In the genomic region with DNA sequence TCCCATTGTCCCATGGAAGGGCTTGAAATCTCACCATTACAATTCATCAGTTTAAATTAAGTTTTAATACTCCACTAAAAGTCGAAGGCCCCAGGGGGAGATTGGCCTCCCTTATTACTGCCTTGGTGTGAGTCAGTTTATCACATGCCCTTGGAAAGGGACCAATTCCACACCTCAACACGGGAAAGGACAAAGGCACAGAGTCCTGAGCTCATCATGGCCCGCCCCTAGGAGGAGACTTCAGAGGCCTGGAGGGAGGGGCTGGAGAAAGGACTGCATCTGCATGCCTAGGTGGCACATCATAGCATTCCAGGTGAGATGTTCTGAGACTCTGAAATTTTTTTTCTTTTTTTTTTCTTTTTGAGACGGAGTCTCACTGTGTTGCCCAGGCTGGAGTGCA, we compare ENCODE assay signal across 11 cellular contexts. TPM values are rescaled to one million over a fixed set of nuclear protein-coding genes. Genes with fewer than 3 reads are reported as not detected.
A peak's percentile ranks its signal among the peaks of the same experiment; 100 is the strongest.
DNase-seq lines count a peak whose midpoint lies in the region; ATAC-seq, FAIRE-seq and TF ChIP-seq lines count a peak whose summit lies in the region.
"Had no signal": no experiment of that assay in that cellular context is flagged by ENCODE, and none has a peak within 500 bp of the region (broad histone marks: within the 10 kb centered on the region; RNA-seq: fewer than 3 reads in every experiment).

No MANE protein-coding gene starts in this region.

- H3K4me2 ChIP-seq in MM.1S (ENCODE audit: low read depth, low read length) (no peak overlapping the region), H1 (ENCODE audit: insufficient read depth in 1 of 2, low read depth in 2 of 2, low read length in 2 of 2) (no peak overlapping the region)

- no peak for FAIRE-seq in H1 (lab: Jason Lieb, UNC)
- FAIRE-seq: endometrium had no signal

- no peak overlapping the region for H4K8ac ChIP-seq in H1 (ENCODE audit: extremely low read depth, insufficient read depth, low read length)

- no peak overlapping the region for H2BK20ac ChIP-seq in H1 (ENCODE audit: low read length)

- no peak overlapping the region for H3K4ac ChIP-seq in H1 (replicated peaks; ENCODE audit: insufficient read length, low read depth, low read length)

- H3K9me3 ChIP-seq in MM.1S (replicated peaks; ENCODE audit: insufficient read depth, low read length) (no peaks in the 10 kb centered on the region), H1 (ENCODE audit: insufficient read depth in 2 of 2, low read depth in 1 of 2, low read length in 1 of 2) (no peaks in the 10 kb centered on the region)

- H3K9ac ChIP-seq in MM.1S (ENCODE audit: low read length) (no peak overlapping the region), H1 (replicated peaks in 1 of 4; ENCODE audit: extremely low read depth in 1 of 4, low read depth in 3 of 4, low read length in 3 of 4) (no peak overlapping the region)

- POLR2A ChIA-PET in H1 (lab: Charles Lee; ENCODE audit: partially characterized antibody) = interaction anchor here (1.5 to 2.4 kb wide), 2 partner anchors 8 to 11 kb away, joined by 5 to 6 read pairs; no protein-coding TSS in a partner anchor

- TF ChIP-seq RAD21 in H1 (IDR thresholded peaks at IDR 0.05 in 1 of 2, conservative IDR thresholded peaks at IDR 0.05 in 1 of 2; ENCODE audit: low read depth in 2 of 2, low read length in 2 of 2) = no peak

- no peak overlapping the region for H3K14ac ChIP-seq in H1 (ENCODE audit: insufficient read length)

- TF ChIP-seq CTCF in MM.1S (IDR thresholded peaks at IDR 0.05; ENCODE audit: low read length) (no peak), H1 (IDR thresholded peaks at IDR 0.05; ENCODE audit: control extremely low read depth in 1 of 3, insufficient read depth in 1 of 3, low read depth in 1 of 3, low read length in 3 of 3) (no peak)

- no peak for ATAC-seq in left lobe of liver
- no peak for ATAC-seq in GM18502 (IDR thresholded peaks at IDR 0.05; ENCODE audit: poor library complexity, unreplicated experiment)

- H4K20me1 ChIP-seq in MM.1S (ENCODE audit: insufficient read depth, low read length) (no peaks in the 10 kb centered on the region), H1 (replicated peaks in 1 of 2; ENCODE audit: control insufficient read depth in 1 of 2, insufficient read depth in 2 of 2, low read length in 2 of 2) (no peaks in the 10 kb centered on the region)

- H2BK5ac ChIP-seq in H1 (ENCODE audit: low read depth, low read length) = no peak overlapping the region

- H4K5ac ChIP-seq in H1 (ENCODE audit: insufficient read length, low read depth, low read length) = no peak overlapping the region

- no peak overlapping the region for H4K91ac ChIP-seq in H1 (replicated peaks; ENCODE audit: insufficient read length, low read length)

- peaks cover under 1% of the 10 kb centered on the region; the same call in 1 of the 2 replicates for H3F3A ChIP-seq in MM.1S (ENCODE audit: insufficient read depth, low read length)

- H3K79me2 ChIP-seq in MM.1S (ENCODE audit: low read length) = peaks cover 18% of the 10 kb centered on the region
- peaks cover 0 to 14% of the 10 kb centered on the region in 2 experiments; a peak in 2 of 4 replicates for H3K79me2 ChIP-seq in H1 (ENCODE audit: control insufficient read depth in 1 of 2, insufficient read depth in 2 of 2, low read length in 2 of 2)

- no peak overlapping the region for H3K56ac ChIP-seq in H1 (replicated peaks; ENCODE audit: insufficient read length, low read depth, low read length)

- H2BK15ac ChIP-seq in H1 (ENCODE audit: low read length) = no peak overlapping the region; the same call in 1 of the 2 replicates

- no peak overlapping the region for H2AFZ ChIP-seq in MM.1S (ENCODE audit: low read length)
- H2AFZ ChIP-seq in H1 (ENCODE audit: low read length) = no peak overlapping the region

- H3K23me2 ChIP-seq in H1 (ENCODE audit: low read depth, low read length) = peaks cover 6% of the 10 kb centered on the region; the same call in 1 of the 2 replicates

- WGBS in H1 (ENCODE audit: extremely low coverage in 1 of 2, insufficient coverage in 1 of 2, insufficient read length in 1 of 2, insufficient replicate concordance in 2 of 2, low coverage in 1 of 2, low lambda C conversion rate in 2 of 2, missing lambda C conversion rate in 1 of 2), 2 experiments = 73% methylated on average over 4 of the region's 4 CpGs; no CpG with 5 or more reads in 1 of the 2 experiments

- no peak for TF ChIP-seq EP300 in H1 (IDR thresholded peaks at IDR 0.05; ENCODE audit: borderline replicate concordance in 1 of 2, low read depth in 2 of 2, low read length in 2 of 2)

- DNase-seq in NCI-H146 (lab: John Stamatoyannopoulos, UW) (peak; percentile 37), NCI-H146 treated with DMSO at 0.1 percent for 48 hours (lab: John Stamatoyannopoulos, UW; ENCODE audit: unreplicated experiment) (no peak), MM.1S (peak; percentile 10), H1 (ENCODE audit: low read depth in 1 of 2, low spot score in 2 of 2) (peak in 1 of 2 experiments; percentile 27), renal cortical epithelial cell (ENCODE audit: low read depth) (peak; percentile 93), left lobe of liver (ENCODE audit: low spot score) (no peak)
- no peak for DNase-seq in activated CD4-positive, CD25-positive, alpha-beta regulatory T cell treated with anti-CD3 and anti-CD28 coated beads, Interleukin-2, amount 50 U/mL, for 72 hours
- DNase-seq: activated naive CD4-positive, alpha-beta T cell treated with anti-CD3 and anti-CD28 coated beads for 36 hours; NCI-H524 had no signal

- no peaks in the 10 kb centered on the region; the same call in 1 of the 2 replicates for H3K79me1 ChIP-seq in H1 (ENCODE audit: low read depth, low read length)

- H3K23ac ChIP-seq in H1 (ENCODE audit: insufficient read length) = no peak overlapping the region

- H3K27ac ChIP-seq in MM.1S (ENCODE audit: low read length) (no peak overlapping the region), H1 (ENCODE audit: low read depth, low read length) (no peak overlapping the region)

- TF ChIP-seq POLR2A in H1 (IDR thresholded peaks at IDR 0.05; ENCODE audit: control extremely low read depth in 1 of 2, low read depth in 2 of 2, low read length in 2 of 2) = no peak

- H3K36me3 ChIP-seq in MM.1S (replicated peaks; ENCODE audit: insufficient read depth, low read length) (no peaks in the 10 kb centered on the region), H1 (ENCODE audit: control insufficient read depth in 2 of 4, insufficient read depth in 4 of 4, low read length in 3 of 4) (no peaks in the 10 kb centered on the region)

- H2BK12ac ChIP-seq in H1 (ENCODE audit: low read depth, low read length) = 0 out of 2 replicates have a peak overlapping the region, but pooled peaks have one; percentile 22

- no peak overlapping the region for H2BK120ac ChIP-seq in H1 (replicated peaks; ENCODE audit: low read depth, low read length)

- H3K9me2 ChIP-seq in MM.1S (replicated peaks; ENCODE audit: insufficient read depth, low read length) = no peaks in the 10 kb centered on the region

- CTCF ChIA-PET in H1 (lab: Charles Lee; ENCODE audit: partially characterized antibody) = interaction anchor here (0.6 to 3.0 kb wide), 8 partner anchors 11 to 446 kb away, joined by 3 to 12 read pairs (median 3); no protein-coding TSS in a partner anchor

- H3K27me3 ChIP-seq in MM.1S (replicated peaks; ENCODE audit: insufficient read depth, low read length) (no peaks in the 10 kb centered on the region), H1 (replicated peaks in 1 of 4; ENCODE audit: control insufficient read depth in 3 of 4, extremely low read depth in 1 of 4, insufficient read depth in 3 of 4, low read length in 3 of 4) (peaks cover 0 to 10% (median 0%) of the 10 kb centered on the region in 4 experiments; a peak in 2 of 7 replicates)

- H3K18ac ChIP-seq in H1 (ENCODE audit: extremely low read depth, low read length) = no peak overlapping the region

- peaks cover 13% of the 10 kb centered on the region for H3K4me1 ChIP-seq in MM.1S (ENCODE audit: low read length)
- peaks cover 3 to 12% (median 5%) of the 10 kb centered on the region in 4 experiments; a peak in 5 of 7 replicates for H3K4me1 ChIP-seq in H1 (replicated peaks in 1 of 4; ENCODE audit: control insufficient read depth in 3 of 4, insufficient read depth in 4 of 4, low read length in 3 of 4)

- H2AK5ac ChIP-seq in H1 (ENCODE audit: low read depth, low read length) = no peak overlapping the region

- H3K4me3 ChIP-seq in MM.1S (ENCODE audit: low read length) (no peak overlapping the region), H1 (ENCODE audit: extremely low read depth in 1 of 4, insufficient read depth in 2 of 4, low read depth in 3 of 4, low read length in 4 of 4) (no peak overlapping the region)

TF ChIP-seq in H1, 55 proteins besides CTCF, POLR2A, EP300 and RAD21 (continues in another document):
- TF ChIP-seq CBX8 (IDR thresholded peaks at IDR 0.05; ENCODE audit: borderline replicate concordance, low read depth, low read length) (no peak), CHD2 (IDR thresholded peaks at IDR 0.05; ENCODE audit: low read length) (no peak)

RNA-seq across cellular contexts. Expression of gene SEL1L3, which starts 2.8 kb away (rescaled TPM):
- total RNA-seq in H1 (2021; fragmentation: NEBNext Ultra II Directional; extraction: Animal tissue kit (Norgen Biotek cat#: 25700)) = 51.0 and 54.0 TPM in 2 replicates
- polyA plus RNA-seq in H1 (2011; rRNA removed) = 16.0 and 18.2 TPM in 2 replicates
- 22.2 TPM for polyA plus RNA-seq in H1 (2011; cell fraction: cytosol; rRNA removed)
- polyA plus RNA-seq in H1 (2011; cell fraction: nucleus; rRNA removed) = 28.7 TPM
- 39.3 to 45.2 TPM (median 42.7 TPM) in 4 replicates for polyA plus RNA-seq in H1 (2012, experiment 1 of 2)
- 6.8 TPM for polyA plus RNA-seq in H1 (2012, experiment 2 of 2)
- polyA plus RNA-seq in H1 (2013, experiment 1 of 2) = 88.0 TPM
- 91.6 TPM for polyA plus RNA-seq in H1 (2013, experiment 2 of 2)
- polyA minus RNA-seq in H1 (2011; rRNA and poly(A)+ RNA removed) = 87.9 and 134 TPM in 2 replicates
- polyA minus RNA-seq in H1 (2011; cell fraction: cytosol; rRNA and poly(A)+ RNA removed) = 27.7 TPM
- 60.5 TPM for polyA minus RNA-seq in H1 (2011; cell fraction: nucleus; rRNA and poly(A)+ RNA removed)
- total RNA-seq in renal cortical epithelial cell = 57.7 and 140 TPM in 2 replicates
- total RNA-seq in left lobe of liver = 5.0 TPM

RNA-seq across cellular contexts. Expression of gene SMIM20, which starts 48.4 kb away (rescaled TPM):
- 30.9 and 36.9 TPM in 2 replicates for total RNA-seq in H1 (2021; fragmentation: NEBNext Ultra II Directional; extraction: Animal tissue kit (Norgen Biotek cat#: 25700))
- polyA plus RNA-seq in H1 (2011; rRNA removed) = 15.8 and 21.9 TPM in 2 replicates
- polyA plus RNA-seq in H1 (2011; cell fraction: cytosol; rRNA removed) = 33.6 TPM
- polyA plus RNA-seq in H1 (2011; cell fraction: nucleus; rRNA removed) = 10.5 TPM
- 35.0 to 46.1 TPM (median 40.6 TPM) in 4 replicates for polyA plus RNA-seq in H1 (2012, experiment 1 of 2)
- polyA plus RNA-seq in H1 (2012, experiment 2 of 2) = 19.5 TPM
- polyA plus RNA-seq in H1 (2013, experiment 1 of 2) = 40.4 TPM
- polyA plus RNA-seq in H1 (2013, experiment 2 of 2) = 42.1 TPM
- polyA minus RNA-seq in H1 (2011; rRNA and poly(A)+ RNA removed) = 1.7 and 3.7 TPM in 2 replicates
- polyA minus RNA-seq in H1 (2011; cell fraction: cytosol; rRNA and poly(A)+ RNA removed) = 7.4 TPM
- polyA minus RNA-seq in H1 (2011; cell fraction: nucleus; rRNA and poly(A)+ RNA removed) = 11.1 TPM
- total RNA-seq in renal cortical epithelial cell (28.3 and 39.2 TPM in 2 replicates), left lobe of liver (20.4 TPM)

Comparison
In these comparisons a context has a peak if more than half of its experiments do, and no peak if none do; other contexts are left out.
1. DNase-seq: peak in NCI-H146 (single experiment), MM.1S (single experiment) and renal cortical epithelial cell (single experiment); none in NCI-H146 treated with DMSO at 0.1 percent for 48 hours (single experiment), left lobe of liver (single experiment) and activated CD4-positive, CD25-positive, alpha-beta regulatory T cell treated with anti-CD3 and anti-CD28 coated beads, Interleukin-2, amount 50 U/mL, for 72 hours (single experiment).